12 cellular contexts compared by ENCODE assay signal in the genomic region with DNA sequence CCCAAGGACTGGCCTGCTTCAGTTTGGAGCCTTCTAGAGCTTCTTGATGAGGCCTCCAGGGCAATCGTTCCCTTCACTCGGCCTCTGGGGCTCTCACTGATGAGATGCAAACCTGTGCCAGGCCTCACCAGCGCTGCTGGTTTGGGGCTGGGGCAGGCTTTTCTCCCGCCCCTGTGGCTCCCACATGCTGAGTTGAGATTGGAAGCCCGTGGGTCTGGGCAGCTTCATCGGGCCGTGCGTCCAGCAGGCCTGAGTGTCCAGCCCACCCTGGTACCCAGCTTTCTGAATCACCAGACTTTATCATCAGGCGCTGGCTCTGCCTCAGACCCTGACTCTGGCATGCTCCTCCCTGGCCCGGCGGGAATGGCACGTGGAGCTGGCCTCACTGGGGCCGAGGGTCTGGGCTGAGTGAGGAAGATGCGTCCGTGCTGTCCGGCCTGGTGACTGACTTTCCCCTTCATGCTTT. TPM values are rescaled to one million over a fixed set of nuclear protein-coding genes. Genes with fewer than 3 reads are reported as not detected.
DNase-seq lines count a peak whose midpoint lies in the region; ATAC-seq and TF ChIP-seq lines count a peak whose summit lies in the region.
"Had no signal": no experiment of that assay in that cellular context is flagged by ENCODE, and none has a peak within 500 bp of the region (broad histone marks: within the 10 kb centered on the region; RNA-seq: fewer than 3 reads in every experiment).

No MANE protein-coding gene starts in this region.

- H3K27ac Mint-ChIP-seq in endodermal cell (no peak overlapping the region), Caco-2 (ENCODE audit: unreplicated experiment) (no peak overlapping the region)
- peak overlapping the region in 6 of 9 donors; percentile 41 to 76 (median 67) for H3K27ac Mint-ChIP-seq in naive thymus-derived CD4-positive, alpha-beta T cell

- CTCF ChIA-PET in naive thymus-derived CD4-positive, alpha-beta T cell (lab: Charles Lee): interaction anchor here (1.1 kb wide), 1 partner anchor 63 kb away, joined by 3 read pairs; no protein-coding TSS in a partner anchor
- CTCF ChIA-PET in Caco-2 (lab: Charles Lee): interaction anchor here (1.0 kb wide), 1 partner anchor 57 kb away, joined by 3 read pairs; no protein-coding TSS in a partner anchor

- H3K36me3 Mint-ChIP-seq in endodermal cell (ENCODE audit: low read depth): peaks cover 48% of the 10 kb centered on the region
- peaks cover 11 to 46% (median 24%) of the 10 kb centered on the region in 5 donors for H3K36me3 Mint-ChIP-seq in naive thymus-derived CD4-positive, alpha-beta T cell
- peaks cover 66% of the 10 kb centered on the region for H3K36me3 Mint-ChIP-seq in Caco-2 (ENCODE audit: insufficient read depth, unreplicated experiment)

- peaks cover 0 to 53% (median 47%) of the 10 kb centered on the region in 9 donors for H3K36me3 ChIP-seq in heart left ventricle
- peaks cover 56% of the 10 kb centered on the region for H3K36me3 ChIP-seq in endodermal cell (ENCODE audit: control insufficient read depth, insufficient read depth, low read length)
- peaks cover 0 to 61% (median 20%) of the 10 kb centered on the region in 3 experiments for H3K36me3 ChIP-seq in naive thymus-derived CD4-positive, alpha-beta T cell (ENCODE audit: control insufficient read depth in 2 of 3, insufficient read depth in 3 of 3, low read length in 3 of 3)
- peaks cover 0 to 39% of the 10 kb centered on the region in 2 donors for H3K36me3 ChIP-seq in vagina
- H3K36me3 ChIP-seq in SJCRH30: peaks cover 29% of the 10 kb centered on the region
- peaks cover 14% of the 10 kb centered on the region for H3K36me3 ChIP-seq in Caco-2 (ENCODE audit: control insufficient read depth, insufficient read depth, low read length)

- H3K27me3 Mint-ChIP-seq in endodermal cell (ENCODE audit: insufficient read depth): no peaks in the 10 kb centered on the region
- peaks cover 0 to 3% (median 0%) of the 10 kb centered on the region in 5 donors for H3K27me3 Mint-ChIP-seq in naive thymus-derived CD4-positive, alpha-beta T cell
- no peaks in the 10 kb centered on the region for H3K27me3 Mint-ChIP-seq in Caco-2 (ENCODE audit: insufficient read depth, unreplicated experiment)

- ATAC-seq in heart left ventricle (no peak), Right ventricle myocardium inferior (no peak), HG03108 (IDR thresholded peaks at IDR 0.05; ENCODE audit: unreplicated experiment) (no peak)
- no peak for ATAC-seq in naive thymus-derived CD4-positive, alpha-beta T cell
- ATAC-seq: activated T-cell treated with anti-CD3 and anti-CD28 coated beads, Interleukin-2, amount 50 U/mL, for 4 hours; left colon had no signal

- H3K4me3 ChIP-seq in heart left ventricle (peak overlapping the region in 1 of 12 donors; percentile 15), endodermal cell (ENCODE audit: low read length) (no peak overlapping the region), vagina (peak overlapping the region in 1 of 2 donors; percentile 6), SJCRH30 (no peak overlapping the region), Caco-2 (ENCODE audit: low read depth, low read length) (no peak overlapping the region)
- no peak overlapping the region for H3K4me3 ChIP-seq in naive thymus-derived CD4-positive, alpha-beta T cell (ENCODE audit: low read length)

- WGBS in heart left ventricle, 4 donors: 63 to 78% (median 66%) methylated on average over 14 to 16 of the region's 16 CpGs
- 93 to 95% methylated on average over 11 to 16 of the region's 16 CpGs for WGBS in endodermal cell (ENCODE audit: insufficient coverage in 1 of 2, insufficient read length in 1 of 2), 2 experiments

- TF ChIP-seq POLR2A in heart left ventricle (IDR thresholded peaks at IDR 0.05) (no peak), vagina (IDR thresholded peaks at IDR 0.05) (no peak)

- intact Hi-C loops in heart left ventricle (cut with DNase I) (loop anchor here in 1 of 10 donors (10.0 kb wide), 1 partner anchor 239 kb away; no protein-coding TSS in a partner anchor), Right ventricle myocardium inferior (cut with DNase I) (no loop called here), vagina (cut with DNase I) (no loop called here), Caco-2 (cut with micrococcal nuclease; ENCODE audit: unreplicated experiment) (no loop called here)
- intact Hi-C loops in naive thymus-derived CD4-positive, alpha-beta T cell (cut with micrococcal nuclease): loop anchor here in 1 of 2 donors (10.0 kb wide), 1 partner anchor 249 kb away; the partner anchor contains the start of gene AP2S1

- no peak overlapping the region for H3K9ac ChIP-seq in endodermal cell (ENCODE audit: extremely low read depth, low read length, poor library complexity, severe bottlenecking)

- H3K9me3 Mint-ChIP-seq in endodermal cell (no peaks in the 10 kb centered on the region), Caco-2 (ENCODE audit: unreplicated experiment) (no peaks in the 10 kb centered on the region)
- H3K9me3 Mint-ChIP-seq in naive thymus-derived CD4-positive, alpha-beta T cell: peaks cover 0 to 4% (median 0%) of the 10 kb centered on the region in 11 donors
- H3K9me3 Mint-ChIP-seq: activated T-cell treated with anti-CD3 and anti-CD28 coated beads, Interleukin-2, amount 50 U/mL, for 4 hours had no signal

- H3K27ac ChIP-seq in heart left ventricle: peak overlapping the region in 8 of 12 donors; percentile 23 to 66 (median 46)
- H3K27ac ChIP-seq in endodermal cell (ENCODE audit: low read depth, low read length): no peak overlapping the region
- peak overlapping the region; percentile 40 for H3K27ac ChIP-seq in naive thymus-derived CD4-positive, alpha-beta T cell (ENCODE audit: low read depth, low read length)
- H3K27ac ChIP-seq in vagina: peak overlapping the region; percentile 53
- no peak overlapping the region for H3K27ac ChIP-seq in SJCRH30

- peak in 1 of 5 donors; percentile 19 for DNase-seq in heart left ventricle
- DNase-seq in Right ventricle myocardium inferior (ENCODE audit: missing footprints): no peak
- peak; percentile 30 for DNase-seq in endodermal cell
- no peak for DNase-seq in naive thymus-derived CD4-positive, alpha-beta T cell
- peak in 1 of 2 donors; percentile 85 for DNase-seq in vagina (ENCODE audit: extremely low spot score in 2 of 2)
- no peak for DNase-seq in SJCRH30
- DNase-seq in Caco-2: no peak
- DNase-seq: activated T-cell treated with anti-CD3 and anti-CD28 coated beads, Interleukin-2, amount 50 U/mL, for 4 hours; DMS79 treated with DMSO at 0.1 percent for 48 hours; effector memory CD4-positive, alpha-beta T cell; left colon had no signal

- H3K9me3 ChIP-seq in heart left ventricle (no peaks in the 10 kb centered on the region), endodermal cell (ENCODE audit: control insufficient read depth, low read length) (no peaks in the 10 kb centered on the region), vagina (no peaks in the 10 kb centered on the region), SJCRH30 (replicated peaks) (no peaks in the 10 kb centered on the region), Caco-2 (no peaks in the 10 kb centered on the region)
- no peaks in the 10 kb centered on the region for H3K9me3 ChIP-seq in naive thymus-derived CD4-positive, alpha-beta T cell (ENCODE audit: control insufficient read depth in 2 of 3, low read length in 3 of 3)

- H3K4me3 Mint-ChIP-seq in endodermal cell (no peak overlapping the region), Caco-2 (ENCODE audit: unreplicated experiment) (no peak overlapping the region)
- peak overlapping the region in 5 of 10 donors; percentile 23 to 64 (median 33) for H3K4me3 Mint-ChIP-seq in naive thymus-derived CD4-positive, alpha-beta T cell
- H3K4me3 Mint-ChIP-seq: activated T-cell treated with anti-CD3 and anti-CD28 coated beads, Interleukin-2, amount 50 U/mL, for 4 hours had no signal

- no peaks in the 10 kb centered on the region for H3K27me3 ChIP-seq in heart left ventricle
- no peaks in the 10 kb centered on the region for H3K27me3 ChIP-seq in endodermal cell (ENCODE audit: control insufficient read depth, insufficient read depth, low read length, poor library complexity, severe bottlenecking)
- H3K27me3 ChIP-seq in naive thymus-derived CD4-positive, alpha-beta T cell (ENCODE audit: control insufficient read depth in 2 of 2, insufficient read depth in 2 of 2, low read length in 2 of 2): no peaks in the 10 kb centered on the region
- H3K27me3 ChIP-seq in vagina: no peaks in the 10 kb centered on the region
- H3K27me3 ChIP-seq in SJCRH30: no peaks in the 10 kb centered on the region
- no peaks in the 10 kb centered on the region for H3K27me3 ChIP-seq in Caco-2 (replicated peaks; ENCODE audit: control insufficient read depth, insufficient read depth, low read length)

- BruUV-seq in Caco-2 (replicated peaks; lab: Mats Ljungman, UMichigan): no TSS peak

- TF ChIP-seq CTCF in heart left ventricle (IDR thresholded peaks at IDR 0.05) (no peak), endodermal cell (conservative IDR thresholded peaks at IDR 0.05) (no peak), vagina (IDR thresholded peaks at IDR 0.05) (no peak), Caco-2 (IDR thresholded peaks at IDR 0.05; ENCODE audit: insufficient read depth in 1 of 2, low read depth in 1 of 2, low read length in 1 of 2, severe bottlenecking in 1 of 2, unreplicated experiment in 1 of 2) (no peak)

- peaks cover 19% of the 10 kb centered on the region for H3K4me1 Mint-ChIP-seq in endodermal cell
- peaks cover 43 to 75% (median 61%) of the 10 kb centered on the region in 7 donors for H3K4me1 Mint-ChIP-seq in naive thymus-derived CD4-positive, alpha-beta T cell
- no peaks in the 10 kb centered on the region for H3K4me1 Mint-ChIP-seq in Caco-2 (ENCODE audit: low read depth, unreplicated experiment)

- H3K4me1 ChIP-seq in heart left ventricle (peaks cover 0 to 57% (median 39%) of the 10 kb centered on the region in 12 donors), endodermal cell (ENCODE audit: control insufficient read depth, insufficient read depth, low read length) (peaks cover 12% of the 10 kb centered on the region), vagina (peaks cover 46% of the 10 kb centered on the region), SJCRH30 (no peaks in the 10 kb centered on the region), Caco-2 (peaks cover 10% of the 10 kb centered on the region)
- H3K4me1 ChIP-seq in naive thymus-derived CD4-positive, alpha-beta T cell (ENCODE audit: control insufficient read depth in 2 of 2, insufficient read depth in 2 of 2, low read length in 2 of 2): peaks cover 15 to 34% of the 10 kb centered on the region in 2 donors

- POLR2A ChIA-PET in naive thymus-derived CD4-positive, alpha-beta T cell (lab: Charles Lee): interaction anchor here (1.2 to 1.7 kb wide), 2 partner anchors 9 to 508 kb away, joined by 3 read pairs; partner anchors contain the start of gene ZC3H4
- POLR2A ChIA-PET in Caco-2 (lab: Charles Lee): no interaction called here

RNA-seq across cellular contexts. Expression of gene CALM3, which starts 4.3 kb away (rescaled TPM):
- total RNA-seq in heart left ventricle (100 to 1,000 TPM; 204 to 417 (median 283) TPM), Right ventricle myocardium inferior (378 TPM), endodermal cell (100 to 1,000 TPM; 564 to 573 TPM), vagina (105 TPM), Caco-2 (2022) (465 and 484 TPM in 2 replicates)
- 100 to 1,000 TPM; 290 to 302 TPM for polyA plus RNA-seq in heart left ventricle
- 356 TPM for polyA plus RNA-seq in endodermal cell (2013, experiment 1 of 2)
- 335 TPM for polyA plus RNA-seq in endodermal cell (2013, experiment 2 of 2)
- 100 to 1,000 TPM; 203 to 517 (median 266) TPM for total RNA-seq in naive thymus-derived CD4-positive, alpha-beta T cell
- polyA plus RNA-seq in naive thymus-derived CD4-positive, alpha-beta T cell: 100 to 1,000 TPM; 242 to 254 TPM
- 239 and 247 TPM in 2 replicates for total RNA-seq in SJCRH30 (2014; rRNA removed; shearing (Covaris generic))

RNA-seq across cellular contexts. Expression of gene PTGIR, which starts 19.5 kb away (rescaled TPM):
- total RNA-seq in heart left ventricle (10 to 100 TPM in 2 of 9 donors, 1 to 10 TPM in 7; 2.1 to 16.7 (median 4.9) TPM), Right ventricle myocardium inferior (3.8 TPM), endodermal cell (not detected), vagina (10.8 TPM), Caco-2 (2022) (not detected in 2 replicates)
- polyA plus RNA-seq in heart left ventricle: 1 to 10 TPM; 2.7 to 5.2 TPM
- polyA plus RNA-seq in endodermal cell (2013, experiment 1 of 2): not detected
- not detected for polyA plus RNA-seq in endodermal cell (2013, experiment 2 of 2)
- total RNA-seq in naive thymus-derived CD4-positive, alpha-beta T cell: 10 to 100 TPM in 1 of 5 experiments, 1 to 10 TPM in 4; 4.2 to 99.1 (median 4.9) TPM
- 10 to 100 TPM in 1 of 2 donors, 1 to 10 TPM in 1; 5.1 to 13.2 TPM for polyA plus RNA-seq in naive thymus-derived CD4-positive, alpha-beta T cell
- not detected in 2 replicates for total RNA-seq in SJCRH30 (2014; rRNA removed; shearing (Covaris generic))

RNA-seq across cellular contexts. Expression of gene GNG8, which starts 30.6 kb away (rescaled TPM):
- total RNA-seq in heart left ventricle (not detected), Right ventricle myocardium inferior (not detected), endodermal cell (not detected), vagina (not detected), Caco-2 (2022) (not detected in 2 replicates)
- polyA plus RNA-seq in heart left ventricle: not detected
- 3.8 TPM for polyA plus RNA-seq in endodermal cell (2013, experiment 1 of 2)
- 3.6 TPM for polyA plus RNA-seq in endodermal cell (2013, experiment 2 of 2)
- total RNA-seq in naive thymus-derived CD4-positive, alpha-beta T cell: 10 to 100 TPM in 1 of 5 experiments, 1 to 10 TPM in 1, not detected in 3; 3.2 to 12.3 TPM
- polyA plus RNA-seq in naive thymus-derived CD4-positive, alpha-beta T cell: 1 to 10 TPM in 1 of 2 donors, not detected in 1; 9.7 TPM
- total RNA-seq in SJCRH30 (2014; rRNA removed; shearing (Covaris generic)): not detected in 2 replicates
- total RNA-seq: left colon had no signal

RNA-seq across cellular contexts. Expression of gene DACT3, which starts 55.6 kb away (rescaled TPM):
- total RNA-seq in heart left ventricle (10 to 100 TPM in 7 of 9 donors, 1 to 10 TPM in 2; 8.8 to 23.4 (median 15.1) TPM), Right ventricle myocardium inferior (14.1 TPM), endodermal cell (under 1 TPM; 0.15 to 0.70 TPM), vagina (13.8 TPM), Caco-2 (2022) (0.39 and 0.75 TPM in 2 replicates)
- 1 to 10 TPM; 2.4 to 9.1 TPM for polyA plus RNA-seq in heart left ventricle
- 11.3 TPM for polyA plus RNA-seq in endodermal cell (2013, experiment 1 of 2)
- 10.6 TPM for polyA plus RNA-seq in endodermal cell (2013, experiment 2 of 2)
- 1 to 10 TPM in 1 of 5 experiments, under 1 TPM in 3, not detected in 1; 0.11 to 1.3 (median 0.34) TPM for total RNA-seq in naive thymus-derived CD4-positive, alpha-beta T cell
- under 1 TPM in 1 of 2 donors, not detected in 1; 0.07 TPM for polyA plus RNA-seq in naive thymus-derived CD4-positive, alpha-beta T cell
- total RNA-seq in SJCRH30 (2014; rRNA removed; shearing (Covaris generic)): 2.6 and 2.7 TPM in 2 replicates

Comparison
In these comparisons a context has a peak if more than half of its experiments do, and no peak if none do; other contexts are left out.
1. H3K27ac ChIP-seq: peak in heart left ventricle (8 of 12), naive thymus-derived CD4-positive, alpha-beta T cell (single experiment) and vagina (single experiment); none in endodermal cell (single experiment) and SJCRH30 (single experiment).
2. H3K27ac Mint-ChIP-seq: peak in naive thymus-derived CD4-positive, alpha-beta T cell (6 of 9); none in endodermal cell (single experiment) and Caco-2 (single experiment).